In genomic region chr13:92804926-92805325, GRCh38 we compare ENCODE assay signal across 25 cellular contexts.
DNase-seq lines count a peak whose midpoint lies in the region; ATAC-seq and TF ChIP-seq lines count a peak whose summit lies in the region.
"Had no signal": no experiment of that assay in that cellular context is flagged by ENCODE, and none has a peak within 500 bp of the region (broad histone marks: within the 10 kb centered on the region; RNA-seq: fewer than 3 reads in every experiment).

No MANE protein-coding gene starts in this region.

- H3K4me1 ChIP-seq in fibroblast of lung (ENCODE audit: control insufficient read depth, extremely low read depth, insufficient read depth, low read length) (peaks cover 5% of the 10 kb centered on the region), upper lobe of left lung (no peaks in the 10 kb centered on the region)

- no peaks in the 10 kb centered on the region for H4K20me1 ChIP-seq in fibroblast of lung (ENCODE audit: control insufficient read depth, extremely low read depth, insufficient read depth, low read length)

- H3K9ac ChIP-seq in fibroblast of lung (ENCODE audit: insufficient read depth, low read length) = no peak overlapping the region

- no peaks in the 10 kb centered on the region for H3K9me3 ChIP-seq in fibroblast of lung (ENCODE audit: control insufficient read depth, insufficient read depth, low read depth, low read length)
- H3K9me3 ChIP-seq in upper lobe of left lung = no peaks in the 10 kb centered on the region
- H3K9me3 ChIP-seq: SJCRH30 had no signal

- H3K27me3 Mint-ChIP-seq in activated T-cell treated with anti-CD3 and anti-CD28 coated beads, Interleukin-2, amount 50 U/mL, for 72 hours (ENCODE audit: low read depth) = no peaks in the 10 kb centered on the region
- no peaks in the 10 kb centered on the region for H3K27me3 Mint-ChIP-seq in activated T-cell treated with anti-CD3 and anti-CD28 coated beads, Interleukin-2, amount 50 U/mL, for 4 hours (ENCODE audit: low read depth)
- H3K27me3 Mint-ChIP-seq in MCF 10A (ENCODE audit: insufficient read depth, unreplicated experiment) = no peaks in the 10 kb centered on the region

- H3K27me3 ChIP-seq in fibroblast of lung (ENCODE audit: control insufficient read depth, insufficient read depth, low read length) (no peaks in the 10 kb centered on the region), upper lobe of left lung (no peaks in the 10 kb centered on the region)
- H3K27me3 ChIP-seq: SJCRH30 had no signal

- POLR2A ChIA-PET in MCF 10A (lab: Yijun Ruan, JAX) = no interaction called here

- peak overlapping the region; percentile 23 for H3K27ac Mint-ChIP-seq in activated T-cell treated with anti-CD3 and anti-CD28 coated beads, Interleukin-2, amount 50 U/mL, for 72 hours
- no peak overlapping the region for H3K27ac Mint-ChIP-seq in MCF 10A (ENCODE audit: low read depth, unreplicated experiment)
- H3K27ac Mint-ChIP-seq: CD8-positive, alpha-beta T cell had no signal

- no peak overlapping the region for H3K27ac ChIP-seq in fibroblast of lung (ENCODE audit: insufficient read depth, low read length)
- no peak overlapping the region for H3K27ac ChIP-seq in upper lobe of left lung
- H3K27ac ChIP-seq: 22Rv1, SJCRH30 had no signal

- intact Hi-C loops in MCF 10A (cut with micrococcal nuclease) (no loop called here), head of caudate nucleus (cut with DNase I) (no loop called here)

- H3K36me3 ChIP-seq in fibroblast of lung (ENCODE audit: control insufficient read depth, insufficient read depth, low read length) (no peaks in the 10 kb centered on the region), upper lobe of left lung (no peaks in the 10 kb centered on the region)
- H3K36me3 ChIP-seq: SJCRH30 had no signal

- no peaks in the 10 kb centered on the region for H3K79me2 ChIP-seq in fibroblast of lung (ENCODE audit: control insufficient read depth, insufficient read depth, low read length)

- TF ChIP-seq EP300 in upper lobe of left lung (IDR thresholded peaks at IDR 0.05) = no peak

- BruUV-seq in MCF 10A (replicated peaks; lab: Mats Ljungman, UMichigan) = no TSS peak

- H3K4me1 Mint-ChIP-seq in activated T-cell treated with anti-CD3 and anti-CD28 coated beads, Interleukin-2, amount 50 U/mL, for 72 hours (ENCODE audit: low read depth) = no peaks in the 10 kb centered on the region
- H3K4me1 Mint-ChIP-seq in activated T-cell treated with anti-CD3 and anti-CD28 coated beads, Interleukin-2, amount 50 U/mL, for 4 hours (ENCODE audit: low read depth) = peaks cover 10% of the 10 kb centered on the region
- H3K4me1 Mint-ChIP-seq in MCF 10A (ENCODE audit: insufficient read depth, unreplicated experiment) = peaks cover 15% of the 10 kb centered on the region

- CTCF ChIA-PET in MCF 10A (lab: Yijun Ruan, JAX) = no interaction called here

- H3K4me3 ChIP-seq in fibroblast of lung (replicated peaks in 1 of 4; ENCODE audit: control extremely low read depth in 1 of 4, insufficient read depth in 1 of 4, low read depth in 3 of 4, low read length in 4 of 4) (no peak overlapping the region), upper lobe of left lung (no peak overlapping the region)
- H3K4me3 ChIP-seq: K562, SJCRH30 had no signal

- TF ChIP-seq CTCF in fibroblast of lung (conservative IDR thresholded peaks at IDR 0.05 in 1 of 2, IDR thresholded peaks at IDR 0.05 in 1 of 2; ENCODE audit: low read depth in 1 of 2, low read length in 2 of 2) (no peak), MCF 10A (IDR thresholded peaks at IDR 0.05; ENCODE audit: unreplicated experiment) (no peak), upper lobe of left lung (IDR thresholded peaks at IDR 0.05) (no peak)

- no peaks in the 10 kb centered on the region for H3K36me3 Mint-ChIP-seq in activated T-cell treated with anti-CD3 and anti-CD28 coated beads, Interleukin-2, amount 50 U/mL, for 72 hours (ENCODE audit: insufficient read depth in 2 of 2)
- H3K36me3 Mint-ChIP-seq in activated T-cell treated with anti-CD3 and anti-CD28 coated beads, Interleukin-2, amount 50 U/mL, for 4 hours (ENCODE audit: insufficient read depth) = no peaks in the 10 kb centered on the region
- H3K36me3 Mint-ChIP-seq in MCF 10A (ENCODE audit: insufficient read depth, unreplicated experiment) = no peaks in the 10 kb centered on the region
- H3K36me3 Mint-ChIP-seq: CD8-positive, alpha-beta T cell had no signal

- no peak for DNase-seq in activated T-cell treated with anti-CD3 and anti-CD28 coated beads, Interleukin-2, amount 50 U/mL, for 72 hours
- DNase-seq in activated T-cell treated with anti-CD3 and anti-CD28 coated beads, Interleukin-2, amount 50 U/mL, for 4 hours = no peak
- DNase-seq in RPMI7951 (ENCODE audit: low read depth) = peak; percentile 39
- DNase-seq in fibroblast of lung (ENCODE audit: low read depth in 2 of 2) = peak; percentile 25 to 85
- no peak for DNase-seq in MCF 10A (ENCODE audit: unreplicated experiment)
- no peak for DNase-seq in upper lobe of left lung
- no peak for DNase-seq in head of caudate nucleus
- DNase-seq: AML-193; C1 segment of cervical spinal cord; Calu3; CD8-positive, alpha-beta T cell; DMS153; GF-D8; NCI-H1105; NCI-H146; NCI-H2029; NCI-H345; NCI-H524 treated with DMSO at 0.1 percent for 48 hours; NCI-H82; SJCRH30 had no signal

- no peak overlapping the region for H3K4me3 Mint-ChIP-seq in activated T-cell treated with anti-CD3 and anti-CD28 coated beads, Interleukin-2, amount 50 U/mL, for 72 hours
- no peak overlapping the region for H3K4me3 Mint-ChIP-seq in activated T-cell treated with anti-CD3 and anti-CD28 coated beads, Interleukin-2, amount 50 U/mL, for 4 hours
- H3K4me3 Mint-ChIP-seq in MCF 10A (ENCODE audit: unreplicated experiment) = no peak overlapping the region
- H3K4me3 Mint-ChIP-seq: CD8-positive, alpha-beta T cell had no signal

- ATAC-seq in activated T-cell treated with anti-CD3 and anti-CD28 coated beads, Interleukin-2, amount 50 U/mL, for 72 hours (replicated peaks in 1 of 2) = no peak
- no peak for ATAC-seq in activated T-cell treated with anti-CD3 and anti-CD28 coated beads, Interleukin-2, amount 50 U/mL, for 4 hours
- ATAC-seq in upper lobe of left lung (ENCODE audit: low FRiP score in 2 of 2) (no peak), HG03175 (IDR thresholded peaks at IDR 0.05; ENCODE audit: unreplicated experiment) (no peak)
- ATAC-seq: CD8-positive, alpha-beta T cell; HepG2; K562; Panc1 had no signal

- H2AFZ ChIP-seq in fibroblast of lung (ENCODE audit: low read length) = no peak overlapping the region

- no peak for TF ChIP-seq POLR2A in upper lobe of left lung (IDR thresholded peaks at IDR 0.05)

- peaks cover 3% of the 10 kb centered on the region in 2 donors for H3K9me3 Mint-ChIP-seq in activated T-cell treated with anti-CD3 and anti-CD28 coated beads, Interleukin-2, amount 50 U/mL, for 72 hours
- H3K9me3 Mint-ChIP-seq in activated T-cell treated with anti-CD3 and anti-CD28 coated beads, Interleukin-2, amount 50 U/mL, for 4 hours = peaks cover 4% of the 10 kb centered on the region
- no peaks in the 10 kb centered on the region for H3K9me3 Mint-ChIP-seq in MCF 10A (ENCODE audit: unreplicated experiment)

- H3K4me2 ChIP-seq in fibroblast of lung (ENCODE audit: extremely low read depth, insufficient read depth, low read length) = peak overlapping the region; percentile 41

- 45 to 72% methylated on average over 2 of the region's 2 CpGs for WGBS in upper lobe of left lung, 2 donors

Comparison
In these comparisons a context has a peak if more than half of its experiments do, and no peak if none do; other contexts are left out.
1. DNase-seq: peak in RPMI7951 (single experiment) and fibroblast of lung (2 of 2); none in activated T-cell treated with anti-CD3 and anti-CD28 coated beads, Interleukin-2, amount 50 U/mL, for 72 hours (0 of 2), activated T-cell treated with anti-CD3 and anti-CD28 coated beads, Interleukin-2, amount 50 U/mL, for 4 hours (single experiment), MCF 10A (single experiment), upper lobe of left lung (0 of 2) and head of caudate nucleus (0 of 42).